14 cellular contexts compared by ENCODE assay signal in the genomic region with DNA sequence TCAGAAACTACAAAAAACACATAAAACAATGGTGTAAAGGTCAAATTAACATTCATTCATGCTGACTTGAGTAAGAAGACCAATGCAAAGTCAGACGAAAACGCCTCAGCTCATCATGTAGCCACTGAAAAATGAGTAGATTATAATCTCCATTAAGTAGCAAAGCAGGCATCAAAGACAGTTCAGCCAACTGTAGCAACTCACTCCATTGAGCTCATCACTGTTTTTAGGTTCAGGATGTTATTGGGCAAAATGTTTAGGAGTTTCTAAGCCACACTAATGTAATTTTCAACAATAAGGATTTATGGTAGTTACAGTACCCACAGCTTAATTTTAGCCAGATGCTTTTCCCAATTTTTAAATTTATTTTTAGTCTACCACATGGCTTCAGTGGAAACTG.
DNase-seq lines count a peak whose midpoint lies in the region; ATAC-seq and TF ChIP-seq lines count a peak whose summit lies in the region.
"Had no signal": no experiment of that assay in that cellular context is flagged by ENCODE, and none has a peak within 500 bp of the region (broad histone marks: within the 10 kb centered on the region; RNA-seq: fewer than 3 reads in every experiment).

No MANE protein-coding gene starts in this region.

- H3F3A ChIP-seq in smooth muscle cell (ENCODE audit: low read depth): peaks cover 3% of the 10 kb centered on the region

- H2AFZ ChIP-seq in smooth muscle cell (ENCODE audit: low read depth): no peak overlapping the region

- H3K9me3 ChIP-seq in T-helper 17 cell (ENCODE audit: control insufficient read depth, low read length, poor library complexity, severe bottlenecking) (no peaks in the 10 kb centered on the region), smooth muscle cell (replicated peaks; ENCODE audit: low read depth) (no peaks in the 10 kb centered on the region)
- H3K9me3 ChIP-seq: HAP-1 had no signal

- H3K9ac ChIP-seq in smooth muscle cell (ENCODE audit: low read depth): no peak overlapping the region

- H3K36me3 ChIP-seq in smooth muscle cell (ENCODE audit: low read depth): no peaks in the 10 kb centered on the region
- H3K36me3 ChIP-seq: HAP-1 had no signal

- peaks cover under 1% of the 10 kb centered on the region for H3K4me1 ChIP-seq in smooth muscle cell (ENCODE audit: low read depth)
- H3K4me1 ChIP-seq: HAP-1 had no signal

- H3K27ac Mint-ChIP-seq in T-helper 17 cell: peak overlapping the region; percentile 53
- H3K27ac Mint-ChIP-seq: B cell; CD4-positive, alpha-beta T cell had no signal

- H4K20me1 ChIP-seq in smooth muscle cell (ENCODE audit: low read depth): no peaks in the 10 kb centered on the region

- H3K36me3 Mint-ChIP-seq in T-helper 17 cell (ENCODE audit: low read depth): peaks cover 6% of the 10 kb centered on the region

- no peak for TF ChIP-seq CTCF in smooth muscle cell (IDR thresholded peaks at IDR 0.05; ENCODE audit: borderline replicate concordance, insufficient read depth, poor library complexity, severe bottlenecking)

- no peak overlapping the region for H3K4me3 ChIP-seq in smooth muscle cell
- H3K4me3 ChIP-seq: HAP-1 had no signal

- no peaks in the 10 kb centered on the region for H3K27me3 Mint-ChIP-seq in T-helper 17 cell
- H3K27me3 Mint-ChIP-seq: B cell; CD4-positive, alpha-beta T cell had no signal

- ATAC-seq in T-helper 17 cell (no peak), HG02588 (IDR thresholded peaks at IDR 0.05; ENCODE audit: unreplicated experiment) (no peak)
- ATAC-seq: HepG2 had no signal

- H3K27me3 ChIP-seq in smooth muscle cell (ENCODE audit: low read depth): no peaks in the 10 kb centered on the region

- DNase-seq in SK-N-DZ (ENCODE audit: low spot score) (peak; percentile 37), T-helper 17 cell (no peak), caudate nucleus (lab: John Stamatoyannopoulos, UW) (no peak), smooth muscle cell (lab: John Stamatoyannopoulos, UW; ENCODE audit: unreplicated experiment) (no peak), NCI-H526 (lab: John Stamatoyannopoulos, UW) (no peak), activated gamma-delta T cell (lab: John Stamatoyannopoulos, UW) (no peak)
- DNase-seq: C1 segment of cervical spinal cord; Calu3; CD4-positive, alpha-beta T cell; DMS 273 treated with DMSO at 0.1 percent for 48 hours had no signal

- WGBS in smooth muscle cell (ENCODE audit: low lambda C conversion rate): 59% methylated on average over 2 of the region's 2 CpGs

- peak overlapping the region; percentile 9 for H3K4me2 ChIP-seq in smooth muscle cell

- peaks cover 37% of the 10 kb centered on the region for H3K4me1 Mint-ChIP-seq in T-helper 17 cell

- H3K27ac ChIP-seq in caudate nucleus (ENCODE audit: low read depth, low read length): peak overlapping the region; percentile 73
- H3K27ac ChIP-seq in smooth muscle cell (ENCODE audit: low read depth): peak overlapping the region; percentile 6

- H3K4me3 Mint-ChIP-seq in T-helper 17 cell: no peak overlapping the region
- H3K4me3 Mint-ChIP-seq: B cell; CD4-positive, alpha-beta T cell had no signal

- no peaks in the 10 kb centered on the region for H3K79me2 ChIP-seq in smooth muscle cell (ENCODE audit: low read depth)
